ENCODE assay signal across 15 cellular contexts in the genomic region with DNA sequence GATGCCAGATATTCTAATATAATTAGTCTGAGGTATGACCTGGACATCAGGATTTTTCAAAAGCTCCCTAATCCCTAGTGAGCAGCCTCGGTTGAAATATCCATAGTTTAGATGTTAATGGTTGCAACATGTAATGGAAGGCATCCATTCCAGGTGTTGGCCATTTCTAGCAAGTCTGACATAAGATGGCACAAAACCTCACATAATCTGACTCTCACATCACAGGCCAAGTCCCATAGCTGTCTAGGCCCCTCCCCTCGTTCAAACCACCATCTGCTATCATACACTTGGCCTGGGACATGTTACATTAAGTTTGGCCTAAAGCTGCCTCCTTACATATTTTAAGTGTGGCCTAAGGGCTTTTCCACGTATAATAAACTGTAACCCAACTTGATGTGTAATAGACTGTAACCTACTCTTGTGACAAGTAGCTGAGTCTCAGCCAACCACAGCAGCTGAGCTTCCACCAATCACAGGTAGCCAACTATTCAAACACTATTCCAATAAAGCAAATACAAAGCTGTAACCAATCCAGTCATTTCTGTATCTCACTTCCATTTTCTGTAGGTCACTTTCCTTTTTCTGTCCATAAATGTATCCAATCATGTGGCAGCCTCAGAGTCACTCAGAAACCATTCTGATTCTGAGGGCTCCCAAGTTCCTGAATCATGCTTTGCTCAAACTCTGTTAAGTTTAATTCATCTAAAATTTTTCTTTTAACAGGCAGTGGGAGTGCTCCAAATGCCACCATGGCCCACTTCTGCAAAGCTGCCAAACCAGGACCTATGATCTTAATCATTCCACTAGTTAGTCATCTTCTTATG. TPM values are rescaled to one million over a fixed set of nuclear protein-coding genes. Genes with fewer than 3 reads are reported as not detected.
DNase-seq lines count a peak whose midpoint lies in the region; ATAC-seq, FAIRE-seq and TF ChIP-seq lines count a peak whose summit lies in the region.
"Had no signal": no experiment of that assay in that cellular context is flagged by ENCODE, and none has a peak within 500 bp of the region (broad histone marks: within the 10 kb centered on the region; RNA-seq: fewer than 3 reads in every experiment).

No MANE protein-coding gene starts in this region.

- peaks cover 5% of the 10 kb centered on the region for H3K9me1 ChIP-seq in K562 (ENCODE audit: control insufficient read depth, insufficient read depth, low read length)

- no peak for TF ChIP-seq POLR2A in K562 (conservative IDR thresholded peaks at IDR 0.05)

- H3K4me3 ChIP-seq in Loucy (ENCODE audit: low read length, poor library complexity, severe bottlenecking), result no peak overlapping the region
- no peak overlapping the region for H3K4me3 ChIP-seq in K562
- H3K4me3 ChIP-seq: adrenal gland, neural progenitor cell had no signal

- H3K4me1 ChIP-seq in Loucy (ENCODE audit: insufficient read depth, low read length, poor library complexity, severe bottlenecking) (no peaks in the 10 kb centered on the region), K562 (replicated peaks in 1 of 2; ENCODE audit: control insufficient read depth in 2 of 2, insufficient read depth in 2 of 2, low read length in 2 of 2) (peaks cover 27 to 30% of the 10 kb centered on the region in 2 experiments; a peak in 4 of 5 replicates)
- H3K4me1 ChIP-seq: adrenal gland, BE2C had no signal

- no peak overlapping the region for H3K27ac ChIP-seq in K562 (ENCODE audit: extremely low read depth, low read depth, low read length)
- H3K27ac ChIP-seq: adrenal gland, neural progenitor cell had no signal

- no peaks in the 10 kb centered on the region for H3F3A ChIP-seq in Loucy (ENCODE audit: low read depth)

- DNase-seq in activated naive CD8-positive, alpha-beta T cell treated with anti-CD3 and anti-CD28 coated beads, Interleukin-2, amount 50 U/mL, for 24 hours, result no peak
- DNase-seq in activated naive CD8-positive, alpha-beta T cell treated with anti-CD3 and anti-CD28 coated beads for 36 hours, result no peak
- DNase-seq in K562 (ENCODE audit: extremely low read depth in 1 of 4, low spot score in 3 of 4) (no peak), GM03348 (ENCODE audit: low spot score) (no peak), hepatic stellate cell (ENCODE audit: low spot score) (no peak), SKM-1 treated with dmso at 0.1 percent for 144 hours (lab: John Stamatoyannopoulos, UW; ENCODE audit: unreplicated experiment) (no peak)
- DNase-seq: adrenal gland, BE2C, retina had no signal

- CTCF ChIA-PET in K562 (lab: Yijun Ruan, JAX; ENCODE audit: low intra/inter-chr PET ratio), result no interaction called here

- peaks cover 16% of the 10 kb centered on the region for H3K4me1 Mint-ChIP-seq in activated naive CD8-positive, alpha-beta T cell treated with anti-CD3 and anti-CD28 coated beads, Interleukin-2, amount 50 U/mL, for 24 hours
- peaks cover 4% of the 10 kb centered on the region for H3K4me1 Mint-ChIP-seq in activated naive CD8-positive, alpha-beta T cell treated with anti-CD3 and anti-CD28 coated beads for 36 hours

- H3K27me3 Mint-ChIP-seq in activated naive CD8-positive, alpha-beta T cell treated with anti-CD3 and anti-CD28 coated beads, Interleukin-2, amount 50 U/mL, for 24 hours, result no peaks in the 10 kb centered on the region
- H3K27me3 Mint-ChIP-seq in activated naive CD8-positive, alpha-beta T cell treated with anti-CD3 and anti-CD28 coated beads for 36 hours, result no peaks in the 10 kb centered on the region
- H3K27me3 Mint-ChIP-seq: type B pancreatic cell had no signal

- no TSS peak for BruUV-seq in K562 (replicated peaks; lab: Mats Ljungman, UMichigan)

- POLR2A ChIA-PET in K562 (lab: Yijun Ruan, JAX), result interaction anchor here (0.8 to 2.3 kb wide), 6 partner anchors 9 to 35 kb away, joined by 3 to 7 read pairs (median 4); no protein-coding TSS in a partner anchor

- WGBS in K562 (ENCODE audit: insufficient coverage, low coverage, missing lambda C conversion rate), result 55% methylated on average over 3 of the region's 3 CpGs

- H3K4me2 ChIP-seq in Loucy (ENCODE audit: low read depth, low read length, poor library complexity, severe bottlenecking) (no peak overlapping the region), K562 (ENCODE audit: insufficient read depth, low read length) (no peak overlapping the region)
- H3K4me2 ChIP-seq: neural progenitor cell had no signal

- H3K36me3 ChIP-seq in Loucy (ENCODE audit: insufficient read depth, low read length), result no peaks in the 10 kb centered on the region
- peaks cover 54% of the 10 kb centered on the region for H3K36me3 ChIP-seq in K562 (ENCODE audit: control insufficient read depth, insufficient read depth, low read length)
- H3K36me3 ChIP-seq: adrenal gland, BE2C, neural progenitor cell had no signal

- H3K9me2 ChIP-seq in Loucy (replicated peaks; ENCODE audit: low read depth, low read length), result no peaks in the 10 kb centered on the region

- no peaks in the 10 kb centered on the region for H3K79me2 ChIP-seq in Loucy (ENCODE audit: insufficient read depth, low read length)
- 0 out of 3 replicates have a peak, but pooled peaks cover under 1% of the 10 kb centered on the region for H3K79me2 ChIP-seq in K562 (ENCODE audit: control insufficient read depth, insufficient read depth, low read length)

- peak overlapping the region; percentile 77 for H3K27ac Mint-ChIP-seq in activated naive CD8-positive, alpha-beta T cell treated with anti-CD3 and anti-CD28 coated beads, Interleukin-2, amount 50 U/mL, for 24 hours
- no peak overlapping the region for H3K27ac Mint-ChIP-seq in activated naive CD8-positive, alpha-beta T cell treated with anti-CD3 and anti-CD28 coated beads for 36 hours
- H3K27ac Mint-ChIP-seq: neural progenitor cell, type B pancreatic cell had no signal

- peak overlapping the region; percentile 50; the same call in 1 of the 2 replicates for H2AFZ ChIP-seq in Loucy (ENCODE audit: low read length)
- H2AFZ ChIP-seq in K562 (ENCODE audit: low read depth, low read length), result no peak overlapping the region
- H2AFZ ChIP-seq: neural progenitor cell had no signal

- no peak for TF ChIP-seq EP300 in K562 (IDR thresholded peaks at IDR 0.05; ENCODE audit: low read length)

- TF ChIP-seq CTCF in Loucy (conservative IDR thresholded peaks at IDR 0.05; ENCODE audit: low read length) (no peak), K562 (IDR thresholded peaks at IDR 0.05 in 2 of 3, conservative IDR thresholded peaks at IDR 0.05 in 1 of 3; ENCODE audit: insufficient read depth in 2 of 3, low read depth in 1 of 3, low read length in 3 of 3) (no peak)

- H3K9me3 ChIP-seq in Loucy (ENCODE audit: insufficient read depth, low read depth, low read length), result no peaks in the 10 kb centered on the region
- no peaks in the 10 kb centered on the region for H3K9me3 ChIP-seq in K562 (replicated peaks; ENCODE audit: control insufficient read depth, insufficient read depth, low read depth, low read length)
- H3K9me3 ChIP-seq: adrenal gland, BE2C had no signal

- no peaks in the 10 kb centered on the region for H3K27me3 ChIP-seq in Loucy (ENCODE audit: insufficient read depth, low read length, poor library complexity, severe bottlenecking)
- no peaks in the 10 kb centered on the region for H3K27me3 ChIP-seq in K562 (ENCODE audit: control insufficient read depth in 2 of 2, insufficient read depth in 2 of 2, low read length in 2 of 2)
- H3K27me3 ChIP-seq: adrenal gland, BE2C, neural progenitor cell had no signal

- no peak overlapping the region for H3K9ac ChIP-seq in Loucy (ENCODE audit: low read depth, low read length, poor library complexity, severe bottlenecking)
- no peak overlapping the region for H3K9ac ChIP-seq in K562 (ENCODE audit: insufficient read depth in 1 of 2, low read depth in 2 of 2, low read length in 2 of 2)
- H3K9ac ChIP-seq: neural progenitor cell had no signal

- ATAC-seq in activated naive CD8-positive, alpha-beta T cell treated with anti-CD3 and anti-CD28 coated beads, Interleukin-2, amount 50 U/mL, for 24 hours, result peak; percentile 77
- ATAC-seq in K562 (peak; percentile 26; the same call in 2 of the 3 replicates), HG03442 (IDR thresholded peaks at IDR 0.05; ENCODE audit: unreplicated experiment) (no peak)
- ATAC-seq: SK-N-SH treated with all-trans-retinoic acid at 6 μM for 48 hours had no signal

- H4K20me1 ChIP-seq in Loucy (ENCODE audit: insufficient read depth, low read length, poor library complexity, severe bottlenecking) (no peaks in the 10 kb centered on the region), K562 (replicated peaks; ENCODE audit: control insufficient read depth, insufficient read depth, low read length) (no peaks in the 10 kb centered on the region)

- in situ Hi-C loops in K562 (cut with MboI), result no loop called here

- no peaks in the 10 kb centered on the region for H3K36me3 Mint-ChIP-seq in activated naive CD8-positive, alpha-beta T cell treated with anti-CD3 and anti-CD28 coated beads, Interleukin-2, amount 50 U/mL, for 24 hours (ENCODE audit: low read depth)
- H3K36me3 Mint-ChIP-seq in activated naive CD8-positive, alpha-beta T cell treated with anti-CD3 and anti-CD28 coated beads for 36 hours, result no peaks in the 10 kb centered on the region
- H3K36me3 Mint-ChIP-seq: type B pancreatic cell had no signal

- intact Hi-C loops in K562 (cut with micrococcal nuclease), result loop anchor here (5.0 kb wide), 1 partner anchor 59 kb away; the partner anchor contains the start of gene ADD2

- no peak overlapping the region for H3K4me3 Mint-ChIP-seq in activated naive CD8-positive, alpha-beta T cell treated with anti-CD3 and anti-CD28 coated beads, Interleukin-2, amount 50 U/mL, for 24 hours
- H3K4me3 Mint-ChIP-seq in activated naive CD8-positive, alpha-beta T cell treated with anti-CD3 and anti-CD28 coated beads for 36 hours, result no peak overlapping the region
- H3K4me3 Mint-ChIP-seq: neural progenitor cell, type B pancreatic cell had no signal

- FAIRE-seq in K562 (lab: Jason Lieb, UNC), result no peak
- FAIRE-seq: H1 had no signal

- H3K9me3 Mint-ChIP-seq in activated naive CD8-positive, alpha-beta T cell treated with anti-CD3 and anti-CD28 coated beads, Interleukin-2, amount 50 U/mL, for 24 hours, result no peaks in the 10 kb centered on the region
- H3K9me3 Mint-ChIP-seq in activated naive CD8-positive, alpha-beta T cell treated with anti-CD3 and anti-CD28 coated beads for 36 hours, result no peaks in the 10 kb centered on the region
- H3K9me3 Mint-ChIP-seq: neural progenitor cell, type B pancreatic cell had no signal

- no peak for TF ChIP-seq RAD21 in K562 (CRISPR knock-in tag; conservative IDR thresholded peaks at IDR 0.05 in 1 of 2, IDR thresholded peaks at IDR 0.05 in 1 of 2)

RNA-seq across cellular contexts. Expression of gene ADD2, which starts 59.4 kb away (rescaled TPM):
- 10 to 100 TPM; 33.2 to 36.1 TPM for total RNA-seq in activated naive CD8-positive, alpha-beta T cell treated with anti-CD3 and anti-CD28 coated beads for 36 hours
- 39.1 and 60.6 TPM in 2 replicates for total RNA-seq in K562 (2011; cell fraction: chromatin; rRNA removed; ENCODE audit: low replicate concordance)
- 38.0 and 48.7 TPM in 2 replicates for total RNA-seq in K562 (2011; cell fraction: nucleolus; rRNA removed)
- total RNA-seq in K562 (2011; cell fraction: nucleoplasm; rRNA removed), result 46.6 and 51.7 TPM in 2 replicates
- total RNA-seq in K562 (2014; rRNA removed) (52.1 and 59.3 TPM in 2 replicates), K562 (2014; rRNA removed; fragmentation: Illumina TruSeq; extraction: Trizol) (18.1 and 19.1 TPM in 2 replicates), K562 (2015; rRNA removed; fragmentation: Illumina TruSeq; extraction: Trizol) (17.9 and 19.7 TPM in 2 replicates), K562 (2021) (59.6 and 63.0 TPM in 2 replicates)
- polyA plus RNA-seq in K562 (2011; rRNA removed) (15.0 and 36.2 TPM in 2 replicates), K562 (2014; fragmentation: Illumina TruSeq; extraction: Trizol) (60.0 and 60.4 TPM in 2 replicates), K562 (2014; fragmentation: Nextera tagmentation; extraction: Ambion mirVana) (1 to 10 TPM; 3.5 to 4.0 TPM), K562 (2014; rRNA removed) (55.9 and 58.6 TPM in 2 replicates)
- 20.6 and 70.3 TPM in 2 replicates for polyA plus RNA-seq in K562 (2011; cell fraction: cytosol; rRNA removed)
- 23.5 and 81.6 TPM in 2 replicates for polyA plus RNA-seq in K562 (2011; cell fraction: nucleus; rRNA removed)
- polyA plus RNA-seq in K562 (2012), result 20.9 and 29.6 TPM in 2 replicates
- 17.1 and 65.5 TPM in 2 replicates for polyA minus RNA-seq in K562 (2011; rRNA and poly(A)+ RNA removed)
- 26.8 and 57.4 TPM in 2 replicates for polyA minus RNA-seq in K562 (2011; cell fraction: cytosol; rRNA and poly(A)+ RNA removed)
- polyA minus RNA-seq in K562 (2011; cell fraction: nucleus; rRNA and poly(A)+ RNA removed), result 12.8 and 32.0 TPM in 2 replicates
